Comparison of ENCODE assay signal across 21 cellular contexts in genomic region chr14:51807355-51807754, GRCh38. TPM values are rescaled to one million over a fixed set of nuclear protein-coding genes. Genes with fewer than 3 reads are reported as not detected.
A peak's percentile ranks its signal among the peaks of the same experiment; 100 is the strongest.
DNase-seq lines count a peak whose midpoint lies in the region; ATAC-seq and TF ChIP-seq lines count a peak whose summit lies in the region.
"Had no signal": no experiment of that assay in that cellular context is flagged by ENCODE, and none has a peak within 500 bp of the region (broad histone marks: within the 10 kb centered on the region; RNA-seq: fewer than 3 reads in every experiment).

No MANE protein-coding gene starts in this region.

- no peaks in the 10 kb centered on the region for H3K9me2 ChIP-seq in SK-N-SH

- intact Hi-C loops in esophagus muscularis mucosa (cut with DNase I) = no loop called here

- H3K36me3 ChIP-seq in SK-N-SH (replicated peaks in 1 of 2; ENCODE audit: control insufficient read depth in 1 of 2, insufficient read depth in 2 of 2, low read length in 1 of 2) = no peaks in the 10 kb centered on the region
- no peaks in the 10 kb centered on the region for H3K36me3 ChIP-seq in esophagus muscularis mucosa
- H3K36me3 ChIP-seq: gastroesophageal sphincter, lower lobe of right lung, pancreas had no signal

- TF ChIP-seq EP300 in SK-N-SH (IDR thresholded peaks at IDR 0.05; ENCODE audit: borderline replicate concordance in 1 of 2, low read depth in 1 of 2, low read length in 1 of 2) (no peak; a peak in 1 of 4 replicates), esophagus muscularis mucosa (IDR thresholded peaks at IDR 0.05) (no peak)

- H3K27ac ChIP-seq in SK-N-SH (ENCODE audit: low read depth in 2 of 2, low read length in 1 of 2) = peak overlapping the region in 1 of 2 experiments; percentile 93; a peak in 2 of 4 replicates
- no peak overlapping the region for H3K27ac ChIP-seq in esophagus muscularis mucosa (replicated peaks in 1 of 4)
- H3K27ac ChIP-seq: 22Rv1, gastroesophageal sphincter, lower lobe of right lung, pancreas had no signal

- no peaks in the 10 kb centered on the region for H3F3A ChIP-seq in SK-N-SH (replicated peaks; ENCODE audit: insufficient read depth)

- no peak overlapping the region for H3K9ac ChIP-seq in SK-N-SH

- TF ChIP-seq CTCF in SK-N-SH (IDR thresholded peaks at IDR 0.05) = no peak
- TF ChIP-seq CTCF in esophagus muscularis mucosa (IDR thresholded peaks at IDR 0.05) = no peak

- no peaks in the 10 kb centered on the region for H4K20me1 ChIP-seq in SK-N-SH (ENCODE audit: insufficient read depth)

- no peaks in the 10 kb centered on the region for H3K27me3 ChIP-seq in SK-N-SH (ENCODE audit: insufficient read depth)
- H3K27me3 ChIP-seq in esophagus muscularis mucosa = no peaks in the 10 kb centered on the region
- H3K27me3 ChIP-seq: gastroesophageal sphincter, pancreas had no signal

- WGBS in SK-N-SH (ENCODE audit: low lambda C conversion rate) = 76% methylated on average over 6 of the region's 6 CpGs
- 32% methylated on average over 6 of the region's 6 CpGs for WGBS in esophagus muscularis mucosa

- H3K9me3 ChIP-seq in SK-N-SH (no peaks in the 10 kb centered on the region), esophagus muscularis mucosa (peaks cover 0 to 4% (median 1%) of the 10 kb centered on the region in 4 donors)
- H3K9me3 ChIP-seq: gastroesophageal sphincter, lower lobe of right lung, pancreas had no signal

- POLR2A ChIA-PET in SK-N-SH (lab: Yijun Ruan, JAX) = interaction anchor here (1.3 kb wide), 1 partner anchor 48 kb away, joined by 7 read pairs; no protein-coding TSS in a partner anchor

- no peaks in the 10 kb centered on the region for H3K79me2 ChIP-seq in SK-N-SH (ENCODE audit: insufficient read depth)

- no peak for TF ChIP-seq POLR2A in esophagus muscularis mucosa (IDR thresholded peaks at IDR 0.05; ENCODE audit: low read depth)

- no peak for DNase-seq in SK-N-SH
- peak; percentile 72 for DNase-seq in cerebellum (ENCODE audit: low spot score)
- peak; percentile 32 for DNase-seq in myocyte (ENCODE audit: low read depth)
- no peak for DNase-seq in esophagus muscularis mucosa (ENCODE audit: extremely low spot score)
- no peak for DNase-seq in stimulated activated CD4-positive, alpha-beta T cell treated with anti-CD3 and anti-CD28 coated beads, Interleukin-4, amount 100 ng/mL, for 24 hours
- DNase-seq: activated CD4-positive, CD25-positive, alpha-beta regulatory T cell; activated CD8-positive, alpha-beta T cell treated with anti-CD3 and anti-CD28 coated beads for 36 hours; activated T-cell treated with anti-CD3 and anti-CD28 coated beads, Interleukin-2, amount 50 U/mL, for 48 hours; DND-41; lower lobe of right lung; naive B cell; NCI-H2081 treated with DMSO at 0.1 percent for 48 hours; NCI-H524; pancreas had no signal

- H3K4me2 ChIP-seq in SK-N-SH = no peak overlapping the region

- H3K4me1 ChIP-seq in SK-N-SH (ENCODE audit: control insufficient read depth in 1 of 2, insufficient read depth in 2 of 2, low read depth in 1 of 2, low read length in 1 of 2) (peaks cover 0 to 24% of the 10 kb centered on the region in 2 experiments; a peak in 2 of 4 replicates), esophagus muscularis mucosa (peaks cover 0 to 17% (median 14%) of the 10 kb centered on the region in 4 donors)
- H3K4me1 ChIP-seq: lower lobe of right lung, pancreas had no signal

- TF ChIP-seq RAD21 in SK-N-SH (IDR thresholded peaks at IDR 0.05; ENCODE audit: low read length) = no peak

- H3K4me3 ChIP-seq in SK-N-SH (ENCODE audit: low read depth in 2 of 2, low read length in 1 of 2) (no peak overlapping the region), esophagus muscularis mucosa (no peak overlapping the region)
- H3K4me3 ChIP-seq: gastroesophageal sphincter, lower lobe of right lung, pancreas had no signal

- ATAC-seq in SK-N-SH treated with all-trans-retinoic acid at 6 μM for 48 hours (peak; percentile 67), HG02642 (IDR thresholded peaks at IDR 0.05; ENCODE audit: poor library complexity, unreplicated experiment) (no peak), GM19351 (IDR thresholded peaks at IDR 0.05; ENCODE audit: unreplicated experiment) (no peak)
- ATAC-seq: activated CD8-positive, alpha-beta T cell treated with anti-CD3 and anti-CD28 coated beads for 36 hours; gastroesophageal sphincter; lower lobe of right lung; Right ventricle myocardium inferior had no signal

- CTCF ChIA-PET in SK-N-SH (lab: Yijun Ruan, JAX) = interaction anchor here (0.6 to 2.2 kb wide), 4 partner anchors 10 to 508 kb away, joined by 3 to 9 read pairs (median 4); no protein-coding TSS in a partner anchor

- H2AFZ ChIP-seq in SK-N-SH (ENCODE audit: low read depth) = no peak overlapping the region

TF ChIP-seq in SK-N-SH treated with all-trans-retinoic acid at 6 μM for 48 hours, 23 proteins besides CTCF, POLR2A, EP300 and RAD21 (continues in another document):
- no peak for TF ChIP-seq TSHZ2 (CRISPR knock-in tag; IDR thresholded peaks at IDR 0.05)
- no peak for TF ChIP-seq BACH2 (CRISPR knock-in tag; IDR thresholded peaks at IDR 0.05; ENCODE audit: borderline replicate concordance)

TF ChIP-seq in SK-N-SH, 30 proteins besides CTCF, POLR2A, EP300 and RAD21:
- TF ChIP-seq FOXM1 (IDR thresholded peaks at IDR 0.05; ENCODE audit: low read depth) (no peak), YY1 (IDR thresholded peaks at IDR 0.05; ENCODE audit: low read depth) (no peak), IRF3 (IDR thresholded peaks at IDR 0.05; ENCODE audit: low read depth, low read length) (no peak), USF1 (IDR thresholded peaks at IDR 0.05; ENCODE audit: borderline replicate concordance, low read depth) (no peak), SIN3A (IDR thresholded peaks at IDR 0.05; ENCODE audit: borderline replicate concordance, low read depth, low read length) (no peak), FOXJ3 (CRISPR knock-in tag; IDR thresholded peaks at IDR 0.05) (no peak), USF2 (IDR thresholded peaks at IDR 0.05; ENCODE audit: borderline replicate concordance, low read depth, low read length) (no peak), MAX (IDR thresholded peaks at IDR 0.05; ENCODE audit: low read depth) (no peak), PBX3 (IDR thresholded peaks at IDR 0.05) (no peak), MEF2A (IDR thresholded peaks at IDR 0.05; ENCODE audit: borderline replicate concordance, low read depth) (no peak), CHD2 (IDR thresholded peaks at IDR 0.05; ENCODE audit: low read length, partially characterized antibody) (no peak), JUND (IDR thresholded peaks at IDR 0.05) (no peak), FOSL2 (IDR thresholded peaks at IDR 0.05; ENCODE audit: borderline replicate concordance, low read depth) (no peak), SMC3 (IDR thresholded peaks at IDR 0.05; ENCODE audit: low read depth, low read length) (no peak), NFIC (IDR thresholded peaks at IDR 0.05; ENCODE audit: borderline replicate concordance) (no peak), RFX5 (IDR thresholded peaks at IDR 0.05; ENCODE audit: low read length) (no peak)

RNA-seq across cellular contexts. Expression of gene GNG2, which starts 53.1 kb away (rescaled TPM):
- 17.8 and 19.1 TPM in 2 replicates for polyA plus RNA-seq in SK-N-SH (2012; rRNA removed)
- 25.2 and 29.0 TPM in 2 replicates for polyA plus RNA-seq in SK-N-SH (2012; cell fraction: cytosol; rRNA removed)
- polyA plus RNA-seq in SK-N-SH (2012; cell fraction: nucleus; rRNA removed) = 8.2 and 8.9 TPM in 2 replicates
- total RNA-seq in cerebellum = 405 TPM
- 14.6 and 16.6 TPM in 2 replicates for total RNA-seq in myocyte
- 9.7 TPM for polyA plus RNA-seq in myocyte (2012)
- 10 to 100 TPM; 15.7 to 19.9 (median 17.7) TPM for total RNA-seq in esophagus muscularis mucosa
- total RNA-seq: endothelial cell of umbilical vein had no signal
- polyA plus RNA-seq: endothelial cell of umbilical vein had no signal

Comparison
In these comparisons a context has a peak if more than half of its experiments do, and no peak if none do; other contexts are left out.
1. DNase-seq: peak in cerebellum (single experiment) and myocyte (single experiment); none in SK-N-SH (single experiment), esophagus muscularis mucosa (single experiment) and stimulated activated CD4-positive, alpha-beta T cell treated with anti-CD3 and anti-CD28 coated beads, Interleukin-4, amount 100 ng/mL, for 24 hours (single experiment).
2. RNA of gene GNG2, which starts 53.1 kb away (total RNA-seq): 405 TPM in cerebellum (single experiment); 15.7 to 19.9 TPM in esophagus muscularis mucosa and 14.6 to 16.6 TPM in myocyte; every median in the first group is over 10 times any median in the second.